In genomic region chr11:96265972-96266371, GRCh38 we compare ENCODE assay signal across 23 cellular contexts.
DNase-seq lines count a peak whose midpoint lies in the region; ATAC-seq and TF ChIP-seq lines count a peak whose summit lies in the region.
"Had no signal": no experiment of that assay in that cellular context is flagged by ENCODE, and none has a peak within 500 bp of the region (broad histone marks: within the 10 kb centered on the region; RNA-seq: fewer than 3 reads in every experiment).

No MANE protein-coding gene starts in this region.

- H3K9ac ChIP-seq in mammary epithelial cell (ENCODE audit: insufficient read depth, low read length), result no peak overlapping the region
- H3K9ac ChIP-seq: BLaER1 had no signal

- DNase-seq in MCF 10A (ENCODE audit: unreplicated experiment), result no peak
- no peak for DNase-seq in mammary epithelial cell
- DNase-seq in naive thymus-derived CD4-positive, alpha-beta T cell, result no peak
- no peak for DNase-seq in upper lobe of left lung
- no peak for DNase-seq in midbrain (lab: John Stamatoyannopoulos, UW)
- no peak for DNase-seq in nucleus accumbens (lab: John Stamatoyannopoulos, UW)
- no peak for DNase-seq in esophagus squamous epithelium (lab: John Stamatoyannopoulos, UW)
- DNase-seq: activated CD4-positive, alpha-beta T cell treated with anti-CD3 and anti-CD28 coated beads, Interleukin-2, amount 50 U/mL, for 48 hours; activated naive CD4-positive, alpha-beta T cell; H9; heart right ventricle; NCI-H1436; NCI-H510A; NK-92 treated with Interleukin-12 subunit alpha and Interleukin-12 subunit beta, amount 100 ng/mL, for 24 hours; pancreas; Peyer's patch; SJCRH30; T-helper 2 cell; uterus had no signal

- H3K36me3 ChIP-seq in mammary epithelial cell (ENCODE audit: insufficient read depth, low read length) (no peaks in the 10 kb centered on the region), upper lobe of left lung (no peaks in the 10 kb centered on the region), esophagus squamous epithelium (peaks cover 0 to 9% (median 0%) of the 10 kb centered on the region in 3 donors)
- peaks cover 0 to 17% (median 0%) of the 10 kb centered on the region in 3 experiments for H3K36me3 ChIP-seq in naive thymus-derived CD4-positive, alpha-beta T cell (ENCODE audit: control insufficient read depth in 2 of 3, insufficient read depth in 3 of 3, low read length in 3 of 3)
- H3K36me3 ChIP-seq: BLaER1, pancreas, Peyer's patch, SJCRH30, uterus had no signal

- no peak overlapping the region for H2AFZ ChIP-seq in mammary epithelial cell (ENCODE audit: low read depth, low read length)

- no peak for ATAC-seq in naive thymus-derived CD4-positive, alpha-beta T cell
- ATAC-seq in upper lobe of left lung (ENCODE audit: low FRiP score in 2 of 2), result no peak

- H4K20me1 ChIP-seq in mammary epithelial cell (ENCODE audit: insufficient read depth, low read length), result no peaks in the 10 kb centered on the region
- H4K20me1 ChIP-seq: BLaER1 had no signal

- peaks cover 11% of the 10 kb centered on the region for H3K36me3 Mint-ChIP-seq in MCF 10A (ENCODE audit: insufficient read depth, unreplicated experiment)
- peaks cover 34% of the 10 kb centered on the region for H3K36me3 Mint-ChIP-seq in activated naive CD8-positive, alpha-beta T cell
- peaks cover 24 to 55% (median 35%) of the 10 kb centered on the region in 5 donors for H3K36me3 Mint-ChIP-seq in naive thymus-derived CD4-positive, alpha-beta T cell

- 98% methylated on average over 8 of the region's 9 CpGs for WGBS in mammary epithelial cell (ENCODE audit: low coverage, missing lambda C conversion rate)
- WGBS in upper lobe of left lung, 2 donors, result 80 to 94% methylated on average over 7 to 9 of the region's 9 CpGs
- WGBS in esophagus squamous epithelium, 2 donors, result 87 to 88% methylated on average over 3 to 4 of the region's 9 CpGs

- no peak for TF ChIP-seq POLR2A in upper lobe of left lung (IDR thresholded peaks at IDR 0.05)
- TF ChIP-seq POLR2A in esophagus squamous epithelium (IDR thresholded peaks at IDR 0.05), result no peak

- no peak for TF ChIP-seq EP300 in upper lobe of left lung (IDR thresholded peaks at IDR 0.05)

- H3K4me1 ChIP-seq in mammary epithelial cell (ENCODE audit: insufficient read depth, low read length), result peaks cover 25% of the 10 kb centered on the region
- peaks cover 27 to 61% of the 10 kb centered on the region in 2 donors for H3K4me1 ChIP-seq in naive thymus-derived CD4-positive, alpha-beta T cell (ENCODE audit: control insufficient read depth in 2 of 2, insufficient read depth in 2 of 2, low read length in 2 of 2)
- H3K4me1 ChIP-seq in upper lobe of left lung, result peaks cover 43 to 60% (median 48%) of the 10 kb centered on the region in 4 donors
- H3K4me1 ChIP-seq in esophagus squamous epithelium, result peaks cover 11 to 48% (median 35%) of the 10 kb centered on the region in 3 donors
- H3K4me1 ChIP-seq: SJCRH30 had no signal

- peaks cover 30% of the 10 kb centered on the region for H3K4me1 Mint-ChIP-seq in MCF 10A (ENCODE audit: insufficient read depth, unreplicated experiment)
- peaks cover 91% of the 10 kb centered on the region for H3K4me1 Mint-ChIP-seq in activated naive CD8-positive, alpha-beta T cell (ENCODE audit: low read depth)
- peaks cover 46 to 94% (median 89%) of the 10 kb centered on the region in 7 donors for H3K4me1 Mint-ChIP-seq in naive thymus-derived CD4-positive, alpha-beta T cell

- BruUV-seq in MCF 10A (replicated peaks; lab: Mats Ljungman, UMichigan) (no TSS peak), mammary epithelial cell (replicated peaks; lab: Mats Ljungman, UMichigan) (no TSS peak)

- intact Hi-C loops in MCF 10A (cut with micrococcal nuclease), result no loop called here
- intact Hi-C loops in mammary epithelial cell (cut with micrococcal nuclease), result no loop called here
- intact Hi-C loops in naive thymus-derived CD4-positive, alpha-beta T cell (cut with micrococcal nuclease), result loop anchor here in 1 of 2 donors (2.0 kb wide), 1 partner anchor 13 kb away; no protein-coding TSS in a partner anchor
- intact Hi-C loops in esophagus squamous epithelium (cut with DNase I), result no loop called here

- dilution Hi-C loops in mammary epithelial cell (cut with HindIII; ENCODE audit: low sequenced_read_pairs), result no loop called here

- H3K4me3 ChIP-seq in mammary epithelial cell (replicated peaks in 1 of 3; ENCODE audit: insufficient read depth in 1 of 3, low read depth in 2 of 3, low read length in 3 of 3) (no peak overlapping the region), upper lobe of left lung (no peak overlapping the region), esophagus squamous epithelium (no peak overlapping the region)
- no peak overlapping the region for H3K4me3 ChIP-seq in naive thymus-derived CD4-positive, alpha-beta T cell (ENCODE audit: low read length)
- H3K4me3 ChIP-seq: BLaER1, heart right ventricle, pancreas, Peyer's patch, SJCRH30, uterus had no signal

- no peak overlapping the region for H3K4me3 Mint-ChIP-seq in MCF 10A (ENCODE audit: unreplicated experiment)
- peak overlapping the region; percentile 23 for H3K4me3 Mint-ChIP-seq in activated naive CD8-positive, alpha-beta T cell
- peak overlapping the region in 6 of 10 donors; percentile 6 to 78 (median 40) for H3K4me3 Mint-ChIP-seq in naive thymus-derived CD4-positive, alpha-beta T cell
- H3K4me3 Mint-ChIP-seq: H9 had no signal

- H3K27me3 ChIP-seq in mammary epithelial cell (ENCODE audit: insufficient read depth, low read length), result no peaks in the 10 kb centered on the region
- no peaks in the 10 kb centered on the region for H3K27me3 ChIP-seq in naive thymus-derived CD4-positive, alpha-beta T cell (ENCODE audit: control insufficient read depth in 2 of 2, insufficient read depth in 2 of 2, low read length in 2 of 2)
- no peaks in the 10 kb centered on the region for H3K27me3 ChIP-seq in upper lobe of left lung
- no peaks in the 10 kb centered on the region for H3K27me3 ChIP-seq in esophagus squamous epithelium
- H3K27me3 ChIP-seq: BLaER1, heart right ventricle, pancreas, Peyer's patch, SJCRH30, uterus had no signal

- H3K9me3 ChIP-seq in mammary epithelial cell (replicated peaks; ENCODE audit: insufficient read depth, low read length) (no peaks in the 10 kb centered on the region), upper lobe of left lung (no peaks in the 10 kb centered on the region), esophagus squamous epithelium (no peaks in the 10 kb centered on the region)
- no peaks in the 10 kb centered on the region for H3K9me3 ChIP-seq in naive thymus-derived CD4-positive, alpha-beta T cell (ENCODE audit: control insufficient read depth in 2 of 3, low read length in 3 of 3)
- H3K9me3 ChIP-seq: heart right ventricle, pancreas, Peyer's patch, SJCRH30, uterus had no signal

- H3K9me3 Mint-ChIP-seq in MCF 10A (ENCODE audit: unreplicated experiment), result no peaks in the 10 kb centered on the region
- peaks cover 5% of the 10 kb centered on the region for H3K9me3 Mint-ChIP-seq in activated naive CD8-positive, alpha-beta T cell (ENCODE audit: low read depth)
- peaks cover 0 to 23% (median 7%) of the 10 kb centered on the region in 11 donors for H3K9me3 Mint-ChIP-seq in naive thymus-derived CD4-positive, alpha-beta T cell
- H3K9me3 Mint-ChIP-seq: central memory CD8-positive, alpha-beta T cell had no signal

- no peak for TF ChIP-seq CTCF in MCF 10A (IDR thresholded peaks at IDR 0.05; ENCODE audit: unreplicated experiment)
- no peak for TF ChIP-seq CTCF in mammary epithelial cell (conservative IDR thresholded peaks at IDR 0.05 in 1 of 2, IDR thresholded peaks at IDR 0.05 in 1 of 2; ENCODE audit: extremely low read depth in 1 of 2, insufficient read depth in 1 of 2, low read depth in 1 of 2, low read length in 2 of 2)
- TF ChIP-seq CTCF in upper lobe of left lung (IDR thresholded peaks at IDR 0.05), result no peak
- TF ChIP-seq CTCF in esophagus squamous epithelium (IDR thresholded peaks at IDR 0.05), result no peak

- H3K4me2 ChIP-seq in mammary epithelial cell (ENCODE audit: insufficient read depth, low read depth, low read length), result no peak overlapping the region

- CTCF ChIA-PET in MCF 10A (lab: Yijun Ruan, JAX) (interaction anchor here (0.9 to 4.4 kb wide), 5 partner anchors 10 to 77 kb away, joined by 3 to 19 read pairs (median 6); partner anchors contain the start of gene MAML2), mammary epithelial cell (lab: Charles Lee; ENCODE audit: low non-redundant PET) (no interaction called here)
- CTCF ChIA-PET in naive thymus-derived CD4-positive, alpha-beta T cell (lab: Charles Lee), result no interaction called here

- H3K79me2 ChIP-seq in mammary epithelial cell (ENCODE audit: insufficient read depth, low read length), result peaks cover 7% of the 10 kb centered on the region

- POLR2A ChIA-PET in MCF 10A (lab: Yijun Ruan, JAX), result interaction anchor here (1.5 to 7.1 kb wide), 3 partner anchors 12 to 41 kb away, joined by 9 to 76 read pairs (median 32); no protein-coding TSS in a partner anchor
- POLR2A ChIA-PET in naive thymus-derived CD4-positive, alpha-beta T cell (lab: Charles Lee), result interaction anchor here (0.9 to 1.6 kb wide), 5 partner anchors 8 to 41 kb away, joined by 3 to 5 read pairs (median 4); no protein-coding TSS in a partner anchor

- H3K27ac ChIP-seq in mammary epithelial cell (ENCODE audit: insufficient read depth, low read depth, low read length) (no peak overlapping the region), upper lobe of left lung (peak overlapping the region in 3 of 4 donors; percentile 45 to 79 (median 70)), esophagus squamous epithelium (no peak overlapping the region)
- peak overlapping the region; percentile 29 for H3K27ac ChIP-seq in naive thymus-derived CD4-positive, alpha-beta T cell (ENCODE audit: low read depth, low read length)
- H3K27ac ChIP-seq: BLaER1, pancreas, SJCRH30, VCaP had no signal

- H3K27me3 Mint-ChIP-seq in MCF 10A (ENCODE audit: insufficient read depth, unreplicated experiment), result no peaks in the 10 kb centered on the region
- no peaks in the 10 kb centered on the region for H3K27me3 Mint-ChIP-seq in activated naive CD8-positive, alpha-beta T cell
- no peaks in the 10 kb centered on the region for H3K27me3 Mint-ChIP-seq in naive thymus-derived CD4-positive, alpha-beta T cell
- H3K27me3 Mint-ChIP-seq: central memory CD8-positive, alpha-beta T cell had no signal

- in situ Hi-C loops in mammary epithelial cell (cut with MboI; ENCODE audit: low sequenced_read_pairs in 2 of 2), result no loop called here

- H3K27ac Mint-ChIP-seq in MCF 10A (ENCODE audit: low read depth, unreplicated experiment), result peak overlapping the region; percentile 96
- peak overlapping the region; percentile 94 for H3K27ac Mint-ChIP-seq in activated naive CD8-positive, alpha-beta T cell
- H3K27ac Mint-ChIP-seq in naive thymus-derived CD4-positive, alpha-beta T cell, result peak overlapping the region in 8 of 9 donors; percentile 85 to 100 (median 94)

Comparison
In these comparisons a context has a peak if more than half of its experiments do, and no peak if none do; other contexts are left out.
1. H3K27ac ChIP-seq: peak in naive thymus-derived CD4-positive, alpha-beta T cell (single experiment) and upper lobe of left lung (3 of 4); none in mammary epithelial cell (single experiment) and esophagus squamous epithelium (0 of 4).
2. Peak in every context shown above with its lines, with median percentiles within 50 percentile points of each other: H3K27ac Mint-ChIP-seq.